In genomic region chr3:101195951-101196713, GRCh38 we compare ENCODE assay signal across 8 cellular contexts.
DNase-seq lines count a peak whose midpoint lies in the region; ATAC-seq lines count a peak whose summit lies in the region.

No MANE protein-coding gene starts in this region.

- DNase-seq in NCI-H1417 (lab: John Stamatoyannopoulos, UW) (peak; percentile 11 to 77 (median 16)), NCI-H1417 treated with DMSO at 0.1 percent for 48 hours (lab: John Stamatoyannopoulos, UW) (no peak), NCI-H460 (ENCODE audit: extremely low read depth, low read depth) (peak; percentile 63), cerebellum (ENCODE audit: low spot score) (peak; percentile 2), lung microvascular endothelial cell (ENCODE audit: low read depth in 2 of 2) (peak; percentile 81 to 82), posterior vena cava (ENCODE audit: low spot score) (no peak), T-helper 9 cell (no peak)

- intact Hi-C loops in posterior vena cava (cut with DNase I), result loop anchor here in 1 of 2 donors (10.0 kb wide), 1 partner anchor 301 kb away; no protein-coding TSS in a partner anchor

- ATAC-seq in HG02623 (IDR thresholded peaks at IDR 0.05; ENCODE audit: unreplicated experiment), result no peak

Comparison
In these comparisons a context has a peak if more than half of its experiments do, and no peak if none do; other contexts are left out.
1. DNase-seq: peak in NCI-H1417 (3 of 3), NCI-H460 (single experiment), cerebellum (single experiment) and lung microvascular endothelial cell (2 of 2); none in NCI-H1417 treated with DMSO at 0.1 percent for 48 hours (single experiment), posterior vena cava (single experiment) and T-helper 9 cell (single experiment).